Comparison of ENCODE assay signal across 18 cellular contexts in genomic region chr22:21104126-21104691, GRCh38. TPM values are rescaled to one million over a fixed set of nuclear protein-coding genes. Genes with fewer than 3 reads are reported as not detected.
"Had no signal": no experiment of that assay in that cellular context is flagged by ENCODE, and none has a peak within 500 bp of the region (broad histone marks: within the 10 kb centered on the region; RNA-seq: fewer than 3 reads in every experiment).

No MANE protein-coding gene starts in this region.

- ATAC-seq: activated T-helper 17 cell treated with anti-CD3 and anti-CD28 coated beads, Interleukin-2, amount 50 U/mL, for 72 hours; T-helper 17 cell; upper lobe of right lung had no signal

- H3K9me3 ChIP-seq: suprapubic skin, upper lobe of right lung had no signal

- H3K4me3 Mint-ChIP-seq: activated naive CD4-positive, alpha-beta T cell treated with anti-CD3 and anti-CD28 coated beads, Interleukin-2, amount 10 ng/mL, durations not matched to agents 7 days and 5 days; activated T-helper 17 cell treated with anti-CD3 and anti-CD28 coated beads, Interleukin-2, amount 50 U/mL, for 72 hours; immature natural killer cell; memory B cell; nephron; T-helper 17 cell had no signal

- H3K27ac Mint-ChIP-seq: activated naive CD4-positive, alpha-beta T cell treated with anti-CD3 and anti-CD28 coated beads, Interleukin-2, amount 10 ng/mL, durations not matched to agents 7 days and 5 days; activated T-helper 17 cell treated with anti-CD3 and anti-CD28 coated beads, Interleukin-2, amount 50 U/mL, for 72 hours; immature natural killer cell; memory B cell; nephron; T-helper 17 cell had no signal

- H3K27ac ChIP-seq: epithelial cell of prostate, suprapubic skin, upper lobe of right lung had no signal

- H3K9me3 Mint-ChIP-seq: activated naive CD4-positive, alpha-beta T cell treated with anti-CD3 and anti-CD28 coated beads, Interleukin-2, amount 10 ng/mL, durations not matched to agents 7 days and 5 days; activated T-helper 17 cell treated with anti-CD3 and anti-CD28 coated beads, Interleukin-2, amount 50 U/mL, for 72 hours; immature natural killer cell; memory B cell had no signal

- H3K36me3 Mint-ChIP-seq: activated naive CD4-positive, alpha-beta T cell treated with anti-CD3 and anti-CD28 coated beads, Interleukin-2, amount 10 ng/mL, durations not matched to agents 7 days and 5 days; immature natural killer cell; memory B cell had no signal

- H3K27me3 ChIP-seq: suprapubic skin, upper lobe of right lung had no signal

- H3K36me3 ChIP-seq: suprapubic skin, upper lobe of right lung had no signal

- DNase-seq: activated CD4-positive, alpha-beta T cell treated with anti-CD3 and anti-CD28 coated beads, Interleukin-2, amount 50 U/mL, for 1 hour; activated naive CD4-positive, alpha-beta T cell treated with anti-CD3 and anti-CD28 coated beads, Interleukin-2, amount 10 ng/mL, durations not matched to agents 7 days and 5 days; activated T-cell treated with anti-CD3 and anti-CD28 coated beads for 4 hours; caudate nucleus; effector memory CD4-positive, alpha-beta T cell; immature natural killer cell; stimulated activated CD4-positive, alpha-beta T cell treated with anti-CD3 and anti-CD28 coated beads, Interleukin-12 subunit alpha, Interleukin-12 subunit beta, amount 100 ng/mL, for 4 hours; stimulated activated naive CD4-positive, alpha-beta T cell treated with Interleukin-2 at 50 U/mL for 16 hours; T-helper 17 cell; upper lobe of right lung had no signal

- H3K4me3 ChIP-seq: suprapubic skin, upper lobe of right lung had no signal

- H3K4me1 ChIP-seq: upper lobe of right lung had no signal

RNA-seq across cellular contexts. Expression of gene LRRC74B, which starts 58.5 kb away (rescaled TPM):
- total RNA-seq: activated CD8-positive, alpha-beta memory T cell treated with anti-CD3 and anti-CD28 coated beads for 36 hours; activated T-helper 17 cell treated with anti-CD3 and anti-CD28 coated beads, Interleukin-2, amount 50 U/mL, for 72 hours; glomerular endothelial cell; osteoblast; suprapubic skin; upper lobe of right lung had no signal
